18 cellular contexts compared by ENCODE assay signal in the genomic region with DNA sequence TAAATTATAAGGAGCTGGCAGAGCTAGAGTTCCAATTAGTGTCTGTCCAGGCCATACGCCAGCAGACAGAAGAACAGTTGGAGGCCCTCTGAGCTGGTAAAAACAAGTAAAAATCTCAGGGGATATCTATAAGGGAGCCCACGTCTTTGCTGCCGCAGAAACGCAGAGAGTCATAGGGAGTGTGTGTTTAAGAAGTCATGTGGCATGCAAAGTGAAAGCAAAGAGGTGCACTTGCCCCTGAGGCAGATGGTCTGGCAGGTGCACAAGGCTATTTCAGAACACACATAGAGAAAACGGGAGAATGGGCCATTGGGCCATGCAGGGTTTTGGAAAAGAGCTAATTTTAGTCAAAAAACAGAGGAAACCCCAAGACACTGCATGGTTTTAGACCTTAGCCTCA.
"Had no signal": no experiment of that assay in that cellular context is flagged by ENCODE, and none has a peak within 500 bp of the region (broad histone marks: within the 10 kb centered on the region; RNA-seq: fewer than 3 reads in every experiment).

No MANE protein-coding gene starts in this region.

- H3K4me1 ChIP-seq: heart left ventricle, psoas muscle, right lobe of liver, tibial artery, upper lobe of left lung, uterus had no signal

- H3K4me1 Mint-ChIP-seq: naive thymus-derived CD8-positive, alpha-beta T cell; stimulated activated memory B cell treated with anti-CD40 and anti-IgM and Interleukin-4, amounts not matched to agents 10 μg/mL and 1 μg/mL and 100 μg/mL, for 72 hours had no signal

- H3K9me3 ChIP-seq: heart left ventricle, mucosa of descending colon, neutrophil, psoas muscle, right lobe of liver, tibial artery, upper lobe of left lung, uterus had no signal

- FAIRE-seq: endometrium, frontal cortex had no signal

- H3K36me3 Mint-ChIP-seq: naive thymus-derived CD8-positive, alpha-beta T cell; stimulated activated memory B cell treated with anti-CD40 and anti-IgM and Interleukin-4, amounts not matched to agents 10 μg/mL and 1 μg/mL and 100 μg/mL, for 72 hours had no signal

- H3K27me3 ChIP-seq: heart left ventricle, neutrophil, right lobe of liver, tibial artery, upper lobe of left lung, uterus had no signal

- H3K4me3 Mint-ChIP-seq: naive thymus-derived CD8-positive, alpha-beta T cell; stimulated activated memory B cell treated with anti-CD40 and anti-IgM and Interleukin-4, amounts not matched to agents 10 μg/mL and 1 μg/mL and 100 μg/mL, for 72 hours; stimulated activated naive CD8-positive, alpha-beta T cell treated with anti-CD3 and anti-CD28 coated beads, Interleukin-15, Interleukin-2, amounts not matched to agents 100 ng/mL and 50 ng/mL, for 24 hours had no signal

- H3K27ac Mint-ChIP-seq: naive thymus-derived CD8-positive, alpha-beta T cell; stimulated activated memory B cell treated with anti-CD40 and anti-IgM and Interleukin-4, amounts not matched to agents 10 μg/mL and 1 μg/mL and 100 μg/mL, for 72 hours; stimulated activated naive CD8-positive, alpha-beta T cell treated with anti-CD3 and anti-CD28 coated beads, Interleukin-15, Interleukin-2, amounts not matched to agents 100 ng/mL and 50 ng/mL, for 24 hours had no signal

- DNase-seq: effector memory CD4-positive, alpha-beta T cell; heart left ventricle; islet precursor cell; mucosa of descending colon; naive thymus-derived CD8-positive, alpha-beta T cell; psoas muscle; retina; right lobe of liver; stimulated activated CD4-positive, alpha-beta T cell treated with anti-CD3 and anti-CD28 coated beads, Interleukin-1b, Interleukin-23, amount 100 ng/mL, for 48 hours; stimulated activated CD4-positive, alpha-beta T cell treated with anti-CD3 and anti-CD28 coated beads, Interleukin-4, amount 100 ng/mL, for 24 hours; tibial artery; upper lobe of left lung; uterus had no signal

- H3K27me3 Mint-ChIP-seq: naive thymus-derived CD8-positive, alpha-beta T cell; stimulated activated memory B cell treated with anti-CD40 and anti-IgM and Interleukin-4, amounts not matched to agents 10 μg/mL and 1 μg/mL and 100 μg/mL, for 72 hours; stimulated activated naive CD8-positive, alpha-beta T cell treated with anti-CD3 and anti-CD28 coated beads, Interleukin-15, Interleukin-2, amounts not matched to agents 100 ng/mL and 50 ng/mL, for 24 hours had no signal

- H3K9me3 Mint-ChIP-seq: naive thymus-derived CD8-positive, alpha-beta T cell; stimulated activated memory B cell treated with anti-CD40 and anti-IgM and Interleukin-4, amounts not matched to agents 10 μg/mL and 1 μg/mL and 100 μg/mL, for 72 hours; stimulated activated naive CD8-positive, alpha-beta T cell treated with anti-CD3 and anti-CD28 coated beads, Interleukin-15, Interleukin-2, amounts not matched to agents 100 ng/mL and 50 ng/mL, for 24 hours had no signal

- H3K4me3 ChIP-seq: heart left ventricle, mucosa of descending colon, psoas muscle, right lobe of liver, tibial artery, upper lobe of left lung, uterus had no signal

- H3K27ac ChIP-seq: heart left ventricle, neutrophil, psoas muscle, right lobe of liver, tibial artery, upper lobe of left lung, uterus had no signal

- H3K36me3 ChIP-seq: heart left ventricle, neutrophil, right lobe of liver, tibial artery, upper lobe of left lung, uterus had no signal
